In the genomic region with DNA sequence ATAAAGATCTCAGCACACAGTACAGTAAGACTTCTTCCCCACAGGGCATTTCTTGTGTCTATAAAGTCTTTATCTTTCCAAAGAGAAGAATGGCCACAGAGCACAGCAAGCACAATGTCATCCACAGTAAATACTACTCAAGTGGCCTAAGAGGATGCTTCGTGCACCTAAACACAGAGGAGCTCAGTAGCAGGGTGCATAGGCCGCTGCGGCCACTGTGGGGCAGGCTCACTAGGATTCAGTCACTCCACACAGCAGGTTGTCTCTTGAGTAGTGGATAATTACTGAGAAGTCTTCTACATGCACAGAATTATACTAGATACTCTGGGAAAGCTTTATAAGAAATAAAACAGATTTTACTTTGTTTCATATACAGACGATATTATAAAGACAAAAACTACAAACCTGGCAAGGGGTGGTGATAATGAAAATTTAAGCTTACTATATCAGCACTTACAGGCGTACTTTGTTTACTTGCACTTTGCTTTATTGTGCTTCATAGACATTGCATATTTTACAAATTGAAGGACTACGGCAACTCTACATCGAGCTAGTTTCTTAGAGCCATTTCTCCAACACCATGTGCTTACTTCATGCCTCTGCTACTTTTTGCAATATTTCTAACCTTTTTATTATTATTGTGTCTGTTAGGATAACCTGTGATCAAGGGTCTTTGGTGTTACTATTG, we compare ENCODE assay signal across 8 cellular contexts.
A peak's percentile ranks its signal among the peaks of the same experiment; 100 is the strongest.
DNase-seq lines count a peak whose midpoint lies in the region; ATAC-seq and TF ChIP-seq lines count a peak whose summit lies in the region.

No MANE protein-coding gene starts in this region.

- ATAC-seq in GM19324 (IDR thresholded peaks at IDR 0.05; ENCODE audit: low FRiP score, unreplicated experiment) = peak; percentile 47
- no peak for ATAC-seq in GM19328 (IDR thresholded peaks at IDR 0.05; ENCODE audit: unreplicated experiment)
- no peak for ATAC-seq in GM21447 (IDR thresholded peaks at IDR 0.05; ENCODE audit: unreplicated experiment)
- no peak for ATAC-seq in HG03378 (IDR thresholded peaks at IDR 0.05; ENCODE audit: unreplicated experiment)

- TF ChIP-seq CTCF in AG09319 (IDR thresholded peaks at IDR 0.05; ENCODE audit: low read depth, low read length) = peak; percentile 1

- DNase-seq in AG09319 (ENCODE audit: extremely low read depth, low read depth) (no peak), RPMI8226 (peak; percentile 17), iPS DF 4.7 (ENCODE audit: extremely low read depth, low spot score) (peak; percentile 9), NCI-H187 (lab: John Stamatoyannopoulos, UW) (no peak)

Comparison
In these comparisons a context has a peak if more than half of its experiments do, and no peak if none do; other contexts are left out.
1. DNase-seq: peak in RPMI8226 (single experiment) and iPS DF 4.7 (single experiment); none in AG09319 (single experiment) and NCI-H187 (0 of 2).